Comparison of ENCODE assay signal across 1 cellular context in the genomic region with DNA sequence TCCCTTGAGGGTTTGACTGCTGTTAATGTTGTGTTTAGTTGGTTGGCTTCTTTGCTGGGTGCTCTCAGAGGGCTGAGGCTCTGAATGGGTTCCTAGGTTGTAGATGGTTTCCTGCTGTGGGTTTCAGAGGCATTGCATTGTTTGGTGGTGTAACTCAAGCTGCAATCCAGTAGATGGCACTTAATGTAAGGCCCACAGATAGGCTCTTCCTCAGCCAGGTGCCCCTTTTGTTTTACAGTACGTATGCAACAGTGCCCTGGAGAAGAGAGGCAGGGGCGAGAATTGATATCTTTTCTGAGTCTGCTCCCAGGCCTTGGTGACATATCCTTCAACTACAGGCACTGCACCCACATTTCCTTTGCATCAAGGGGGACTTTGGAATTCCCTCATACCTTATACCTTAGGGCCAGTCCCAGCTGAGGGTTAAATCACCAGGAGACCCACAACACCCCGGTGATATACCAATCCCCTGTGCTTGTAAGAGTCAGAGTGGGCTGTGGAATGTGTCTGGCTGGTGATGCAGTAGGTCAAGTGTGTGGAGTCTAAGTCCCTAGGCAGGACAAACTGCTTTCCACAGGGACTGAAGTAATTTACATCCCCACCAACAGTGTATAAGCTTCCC.
TF ChIP-seq lines count a peak whose summit lies in the region.

No MANE protein-coding gene starts in this region.

TF ChIP-seq in WTC11, 78 proteins besides CTCF, POLR2A, EP300 and RAD21 (continued from another document):
- TF ChIP-seq, protein P1, sequence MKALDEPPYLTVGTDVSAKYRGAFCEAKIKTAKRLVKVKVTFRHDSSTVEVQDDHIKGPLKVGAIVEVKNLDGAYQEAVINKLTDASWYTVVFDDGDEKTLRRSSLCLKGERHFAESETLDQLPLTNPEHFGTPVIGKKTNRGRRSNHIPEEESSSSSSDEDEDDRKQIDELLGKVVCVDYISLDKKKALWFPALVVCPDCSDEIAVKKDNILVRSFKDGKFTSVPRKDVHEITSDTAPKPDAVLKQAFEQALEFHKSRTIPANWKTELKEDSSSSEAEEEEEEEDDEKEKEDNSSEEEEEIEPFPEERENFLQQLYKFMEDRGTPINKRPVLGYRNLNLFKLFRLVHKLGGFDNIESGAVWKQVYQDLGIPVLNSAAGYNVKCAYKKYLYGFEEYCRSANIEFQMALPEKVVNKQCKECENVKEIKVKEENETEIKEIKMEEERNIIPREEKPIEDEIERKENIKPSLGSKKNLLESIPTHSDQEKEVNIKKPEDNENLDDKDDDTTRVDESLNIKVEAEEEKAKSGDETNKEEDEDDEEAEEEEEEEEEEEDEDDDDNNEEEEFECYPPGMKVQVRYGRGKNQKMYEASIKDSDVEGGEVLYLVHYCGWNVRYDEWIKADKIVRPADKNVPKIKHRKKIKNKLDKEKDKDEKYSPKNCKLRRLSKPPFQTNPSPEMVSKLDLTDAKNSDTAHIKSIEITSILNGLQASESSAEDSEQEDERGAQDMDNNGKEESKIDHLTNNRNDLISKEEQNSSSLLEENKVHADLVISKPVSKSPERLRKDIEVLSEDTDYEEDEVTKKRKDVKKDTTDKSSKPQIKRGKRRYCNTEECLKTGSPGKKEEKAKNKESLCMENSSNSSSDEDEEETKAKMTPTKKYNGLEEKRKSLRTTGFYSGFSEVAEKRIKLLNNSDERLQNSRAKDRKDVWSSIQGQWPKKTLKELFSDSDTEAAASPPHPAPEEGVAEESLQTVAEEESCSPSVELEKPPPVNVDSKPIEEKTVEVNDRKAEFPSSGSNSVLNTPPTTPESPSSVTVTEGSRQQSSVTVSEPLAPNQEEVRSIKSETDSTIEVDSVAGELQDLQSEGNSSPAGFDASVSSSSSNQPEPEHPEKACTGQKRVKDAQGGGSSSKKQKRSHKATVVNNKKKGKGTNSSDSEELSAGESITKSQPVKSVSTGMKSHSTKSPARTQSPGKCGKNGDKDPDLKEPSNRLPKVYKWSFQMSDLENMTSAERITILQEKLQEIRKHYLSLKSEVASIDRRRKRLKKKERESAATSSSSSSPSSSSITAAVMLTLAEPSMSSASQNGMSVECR (CRISPR knock-in tag; IDR thresholded peaks at IDR 0.05; ENCODE audit: borderline replicate concordance) = no peak
- TF ChIP-seq ZNF138 (CRISPR knock-in tag; conservative IDR thresholded peaks at IDR 0.05) = no peak
- TF ChIP-seq, protein P2, sequence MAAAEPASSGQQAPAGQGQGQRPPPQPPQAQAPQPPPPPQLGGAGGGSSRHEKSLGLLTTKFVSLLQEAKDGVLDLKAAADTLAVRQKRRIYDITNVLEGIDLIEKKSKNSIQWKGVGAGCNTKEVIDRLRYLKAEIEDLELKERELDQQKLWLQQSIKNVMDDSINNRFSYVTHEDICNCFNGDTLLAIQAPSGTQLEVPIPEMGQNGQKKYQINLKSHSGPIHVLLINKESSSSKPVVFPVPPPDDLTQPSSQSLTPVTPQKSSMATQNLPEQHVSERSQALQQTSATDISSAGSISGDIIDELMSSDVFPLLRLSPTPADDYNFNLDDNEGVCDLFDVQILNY (CRISPR knock-in tag; IDR thresholded peaks at IDR 0.05) = no peak
- TF ChIP-seq, protein P3, sequence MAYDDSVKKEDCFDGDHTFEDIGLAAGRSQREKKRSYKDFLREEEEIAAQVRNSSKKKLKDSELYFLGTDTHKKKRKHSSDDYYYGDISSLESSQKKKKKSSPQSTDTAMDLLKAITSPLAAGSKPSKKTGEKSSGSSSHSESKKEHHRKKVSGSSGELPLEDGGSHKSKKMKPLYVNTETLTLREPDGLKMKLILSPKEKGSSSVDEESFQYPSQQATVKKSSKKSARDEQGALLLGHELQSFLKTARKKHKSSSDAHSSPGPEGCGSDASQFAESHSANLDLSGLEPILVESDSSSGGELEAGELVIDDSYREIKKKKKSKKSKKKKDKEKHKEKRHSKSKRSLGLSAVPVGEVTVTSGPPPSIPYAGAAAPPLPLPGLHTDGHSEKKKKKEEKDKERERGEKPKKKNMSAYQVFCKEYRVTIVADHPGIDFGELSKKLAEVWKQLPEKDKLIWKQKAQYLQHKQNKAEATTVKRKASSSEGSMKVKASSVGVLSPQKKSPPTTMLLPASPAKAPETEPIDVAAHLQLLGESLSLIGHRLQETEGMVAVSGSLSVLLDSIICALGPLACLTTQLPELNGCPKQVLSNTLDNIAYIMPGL (CRISPR knock-in tag; IDR thresholded peaks at IDR 0.05) = no peak
- TF ChIP-seq, protein P4, sequence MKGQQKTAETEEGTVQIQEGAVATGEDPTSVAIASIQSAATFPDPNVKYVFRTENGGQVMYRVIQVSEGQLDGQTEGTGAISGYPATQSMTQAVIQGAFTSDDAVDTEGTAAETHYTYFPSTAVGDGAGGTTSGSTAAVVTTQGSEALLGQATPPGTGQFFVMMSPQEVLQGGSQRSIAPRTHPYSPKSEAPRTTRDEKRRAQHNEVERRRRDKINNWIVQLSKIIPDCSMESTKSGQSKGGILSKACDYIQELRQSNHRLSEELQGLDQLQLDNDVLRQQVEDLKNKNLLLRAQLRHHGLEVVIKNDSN (CRISPR knock-in tag; IDR thresholded peaks at IDR 0.05) = no peak
- TF ChIP-seq, protein P5, sequence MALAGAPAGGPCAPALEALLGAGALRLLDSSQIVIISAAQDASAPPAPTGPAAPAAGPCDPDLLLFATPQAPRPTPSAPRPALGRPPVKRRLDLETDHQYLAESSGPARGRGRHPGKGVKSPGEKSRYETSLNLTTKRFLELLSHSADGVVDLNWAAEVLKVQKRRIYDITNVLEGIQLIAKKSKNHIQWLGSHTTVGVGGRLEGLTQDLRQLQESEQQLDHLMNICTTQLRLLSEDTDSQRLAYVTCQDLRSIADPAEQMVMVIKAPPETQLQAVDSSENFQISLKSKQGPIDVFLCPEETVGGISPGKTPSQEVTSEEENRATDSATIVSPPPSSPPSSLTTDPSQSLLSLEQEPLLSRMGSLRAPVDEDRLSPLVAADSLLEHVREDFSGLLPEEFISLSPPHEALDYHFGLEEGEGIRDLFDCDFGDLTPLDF (CRISPR knock-in tag; IDR thresholded peaks at IDR 0.05) = no peak
- TF ChIP-seq, protein P6, sequence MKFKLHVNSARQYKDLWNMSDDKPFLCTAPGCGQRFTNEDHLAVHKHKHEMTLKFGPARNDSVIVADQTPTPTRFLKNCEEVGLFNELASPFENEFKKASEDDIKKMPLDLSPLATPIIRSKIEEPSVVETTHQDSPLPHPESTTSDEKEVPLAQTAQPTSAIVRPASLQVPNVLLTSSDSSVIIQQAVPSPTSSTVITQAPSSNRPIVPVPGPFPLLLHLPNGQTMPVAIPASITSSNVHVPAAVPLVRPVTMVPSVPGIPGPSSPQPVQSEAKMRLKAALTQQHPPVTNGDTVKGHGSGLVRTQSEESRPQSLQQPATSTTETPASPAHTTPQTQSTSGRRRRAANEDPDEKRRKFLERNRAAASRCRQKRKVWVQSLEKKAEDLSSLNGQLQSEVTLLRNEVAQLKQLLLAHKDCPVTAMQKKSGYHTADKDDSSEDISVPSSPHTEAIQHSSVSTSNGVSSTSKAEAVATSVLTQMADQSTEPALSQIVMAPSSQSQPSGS (CRISPR knock-in tag; IDR thresholded peaks at IDR 0.05; ENCODE audit: borderline replicate concordance, low read depth) = no peak
- no peak for TF ChIP-seq JAZF1 (CRISPR knock-in tag; IDR thresholded peaks at IDR 0.05)
- no peak for TF ChIP-seq NR3C1 (CRISPR knock-in tag; conservative IDR thresholded peaks at IDR 0.05; ENCODE audit: low read depth)
- TF ChIP-seq FOXJ3 (CRISPR knock-in tag; IDR thresholded peaks at IDR 0.05; ENCODE audit: borderline replicate concordance) = no peak
- no peak for TF ChIP-seq EMX1 (CRISPR knock-in tag; IDR thresholded peaks at IDR 0.05)
TF ChIP-seq in WTC11: peak in this region for 0.
